28 cellular contexts compared by ENCODE assay signal in the genomic region with DNA sequence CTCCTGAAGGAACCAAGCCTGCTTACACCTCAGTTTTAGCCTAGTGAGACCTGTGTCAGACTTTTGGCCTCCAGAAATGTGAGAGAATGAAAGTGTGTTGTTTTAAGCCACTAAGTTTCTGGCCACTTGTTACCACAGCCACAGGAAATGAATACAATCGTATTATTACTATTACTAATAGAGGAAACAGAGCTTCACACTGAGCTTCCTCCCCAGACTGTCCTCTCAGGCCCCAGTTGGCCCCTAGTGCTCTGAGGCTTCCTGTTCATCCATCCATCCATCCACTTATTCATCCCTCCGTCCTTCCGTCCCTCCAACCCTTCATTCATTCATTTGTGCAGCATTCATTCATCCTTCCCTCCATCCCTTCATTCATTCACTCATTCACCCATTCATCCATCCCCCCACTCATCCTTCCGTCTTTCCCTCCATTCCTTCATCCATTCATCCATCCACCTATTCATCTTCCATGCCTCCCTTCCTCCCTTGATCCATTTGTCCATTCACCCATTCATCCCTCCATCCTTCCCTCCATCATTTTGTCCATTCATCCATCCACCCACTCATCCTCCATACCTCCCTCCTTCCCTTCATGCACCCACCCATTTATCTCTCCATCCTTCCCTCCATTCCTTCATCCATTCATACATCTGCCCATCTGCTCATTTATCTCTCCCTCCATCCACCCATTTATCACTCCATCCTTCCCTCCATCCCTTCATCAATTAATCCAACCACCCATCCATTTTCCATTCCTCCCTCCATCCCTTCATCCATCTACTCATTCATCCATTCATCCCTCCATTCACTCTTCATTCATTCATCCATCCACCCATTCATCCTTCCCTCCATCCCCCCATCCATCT.
"Had no signal": no experiment of that assay in that cellular context is flagged by ENCODE, and none has a peak within 500 bp of the region (broad histone marks: within the 10 kb centered on the region; RNA-seq: fewer than 3 reads in every experiment).

No MANE protein-coding gene starts in this region.

- H3K27ac ChIP-seq: neural progenitor cell, ovary, parathyroid adenoma, psoas muscle, skin epidermis, spleen, suprapubic skin, testis, tibial artery, transverse colon, upper lobe of right lung, vagina had no signal

- H3K79me2 ChIP-seq: parathyroid adenoma had no signal

- H3K27me3 ChIP-seq: ovary, testis, tibial artery, vagina had no signal

- H3K36me3 ChIP-seq: neural progenitor cell, ovary, spleen, suprapubic skin, tibial artery, transverse colon, upper lobe of right lung, vagina had no signal

- H3K4me2 ChIP-seq: neural progenitor cell, smooth muscle cell had no signal

- H3K9ac ChIP-seq: neural progenitor cell, parathyroid adenoma had no signal

- DNase-seq: natural killer cell; occipital lobe; ovary; posterior cingulate gyrus; psoas muscle; right cardiac atrium; spleen; stimulated activated CD4-positive, alpha-beta T cell treated with anti-CD3 and anti-CD28 coated beads, Interleukin-12 subunit alpha, Interleukin-12 subunit beta, amount 100 ng/mL, for 4 hours; stimulated activated CD4-positive, alpha-beta T cell treated with anti-CD3 and anti-CD28 coated beads, Interleukin-1b, Interleukin-23, amount 100 ng/mL, for 48 hours; stimulated activated CD4-positive, alpha-beta T cell treated with anti-CD3 and anti-CD28 coated beads, Interleukin-4, amount 100 ng/mL, for 1 hour; stimulated activated CD4-positive, alpha-beta T cell treated with anti-CD3 and anti-CD28 coated beads, Interleukin-4, amount 100 ng/mL, for 4 hours; stimulated activated CD8-positive, alpha-beta memory T cell treated with anti-CD3 and anti-CD28 coated beads, Interleukin-4, amount 100 ng/mL, for 48 hours; stimulated activated naive CD4-positive, alpha-beta T cell; stimulated activated naive CD8-positive, alpha-beta T cell treated with anti-CD3 and anti-CD28 coated beads, Interleukin-15, amount 100 ng/mL, for 72 hours; stimulated activated naive CD8-positive, alpha-beta T cell treated with anti-CD3 and anti-CD28 coated beads, Interleukin-15, Interleukin-2, amounts not matched to agents 100 U/mL and 50 U/mL, for 24 hours; substantia nigra; testis; tibial artery; transverse colon; upper lobe of right lung had no signal

- H3K4me1 ChIP-seq: parathyroid adenoma had no signal

- H3K4me3 ChIP-seq: neural progenitor cell, ovary, psoas muscle, skin epidermis, smooth muscle cell, spleen, suprapubic skin, testis, tibial artery, transverse colon, upper lobe of right lung, vagina had no signal

- H3K9me3 ChIP-seq: psoas muscle, suprapubic skin, testis, tibial artery, transverse colon, upper lobe of right lung, vagina had no signal

- ATAC-seq: natural killer cell; psoas muscle; right cardiac atrium; sciatic nerve; stimulated activated memory B cell treated with anti-CD40 and anti-IgM and Interleukin-4, amounts not matched to agents 10 μg/mL and 1 μg/mL and 100 μg/mL, for 72 hours; stimulated activated naive CD8-positive, alpha-beta T cell treated with anti-CD3 and anti-CD28 coated beads, Interleukin-15, amount 100 ng/mL, for 72 hours; stimulated activated naive CD8-positive, alpha-beta T cell treated with anti-CD3 and anti-CD28 coated beads, Interleukin-15, Interleukin-2, amounts not matched to agents 100 U/mL and 50 U/mL, for 24 hours; upper lobe of right lung had no signal

- H2AFZ ChIP-seq: neural progenitor cell, parathyroid adenoma had no signal
